ENCODE assay signal across 19 cellular contexts in genomic region chr11:62985351-62985750, GRCh38. TPM values are rescaled to one million over a fixed set of nuclear protein-coding genes. Genes with fewer than 3 reads are reported as not detected.
DNase-seq lines count a peak whose midpoint lies in the region; ATAC-seq and TF ChIP-seq lines count a peak whose summit lies in the region.
"Had no signal": no experiment of that assay in that cellular context is flagged by ENCODE, and none has a peak within 500 bp of the region (broad histone marks: within the 10 kb centered on the region; RNA-seq: fewer than 3 reads in every experiment).

No MANE protein-coding gene starts in this region.

- WGBS in aorta, 2 donors = 79 to 81% methylated on average over 3 of the region's 3 CpGs

- H3K36me3 ChIP-seq in aorta (ENCODE audit: control insufficient read depth in 1 of 2, insufficient read depth in 2 of 2, low read length in 1 of 2) (no peaks in the 10 kb centered on the region), upper lobe of right lung (no peaks in the 10 kb centered on the region)

- DNase-seq in globus pallidus (ENCODE audit: low spot score) = peak; percentile 72
- peak; percentile 82 for DNase-seq in medulla oblongata (ENCODE audit: extremely low spot score)
- peak; percentile 48 for DNase-seq in putamen (ENCODE audit: low spot score)
- DNase-seq in aorta = no peak
- no peak for DNase-seq in upper lobe of right lung
- DNase-seq in DMS79 (lab: John Stamatoyannopoulos, UW) = no peak
- DNase-seq: Calu3; CD4-positive, alpha-beta memory T cell; COR-L47; DMS53; DND-41; GM23248; H9 had no signal

- H3K9me3 ChIP-seq in aorta (ENCODE audit: control insufficient read depth, low read length) = no peaks in the 10 kb centered on the region
- H3K9me3 ChIP-seq in upper lobe of right lung = no peaks in the 10 kb centered on the region

- no peak for TF ChIP-seq CTCF in upper lobe of right lung (IDR thresholded peaks at IDR 0.05)

- intact Hi-C loops in aorta (cut with DNase I) = no loop called here
- intact Hi-C loops in upper lobe of right lung (cut with DNase I) = no loop called here

- no peaks in the 10 kb centered on the region for H3K27me3 ChIP-seq in aorta (ENCODE audit: control insufficient read depth in 1 of 2, insufficient read depth in 2 of 2, low read length in 1 of 2)
- no peaks in the 10 kb centered on the region for H3K27me3 ChIP-seq in upper lobe of right lung

- H3K4me1 ChIP-seq in aorta (ENCODE audit: control insufficient read depth in 1 of 2, insufficient read depth in 2 of 2, low read length in 2 of 2) (no peaks in the 10 kb centered on the region), upper lobe of right lung (no peaks in the 10 kb centered on the region)

- H3K27ac ChIP-seq in aorta (ENCODE audit: low read depth in 1 of 2, low read length in 2 of 2) (no peak overlapping the region), upper lobe of right lung (no peak overlapping the region)
- H3K27ac ChIP-seq: GM23248 had no signal

- H3K4me3 ChIP-seq in aorta (ENCODE audit: low read length in 2 of 2) (no peak overlapping the region), upper lobe of right lung (no peak overlapping the region)
- H3K4me3 ChIP-seq: GM23248 had no signal

- ATAC-seq in aorta (ENCODE audit: low FRiP score) = no peak
- ATAC-seq in upper lobe of right lung = no peak
- ATAC-seq in HG03159 (IDR thresholded peaks at IDR 0.05; ENCODE audit: unreplicated experiment) = no peak
- ATAC-seq: HCT116 had no signal

RNA-seq across cellular contexts. Expression of gene SLC22A6, which starts 0.6 kb away (rescaled TPM):
- total RNA-seq in aorta (not detected), upper lobe of right lung (not detected)
- under 1 TPM in 1 of 2 donors, not detected in 1; 0.25 TPM for polyA plus RNA-seq in aorta
- total RNA-seq: A172; A673; Calu3; CD4-positive, alpha-beta memory T cell; GM23248; H1; H9 had no signal
- polyA plus RNA-seq: BJ; CD4-positive, alpha-beta memory T cell; GM23248; H1 had no signal

RNA-seq across cellular contexts. Expression of gene SLC22A8, which starts 30.3 kb away (rescaled TPM):
- total RNA-seq in aorta (not detected), upper lobe of right lung (not detected)
- not detected for polyA plus RNA-seq in aorta
- total RNA-seq: A172; A673; Calu3; CD4-positive, alpha-beta memory T cell; GM23248; H1; H9 had no signal
- polyA plus RNA-seq: BJ; CD4-positive, alpha-beta memory T cell; GM23248; H1 had no signal

Comparison
In these comparisons a context has a peak if more than half of its experiments do, and no peak if none do; other contexts are left out.
1. DNase-seq: peak in globus pallidus (single experiment), medulla oblongata (single experiment) and putamen (single experiment); none in aorta (0 of 2), upper lobe of right lung (single experiment) and DMS79 (single experiment).